21 cellular contexts compared by ENCODE assay signal in the genomic region with DNA sequence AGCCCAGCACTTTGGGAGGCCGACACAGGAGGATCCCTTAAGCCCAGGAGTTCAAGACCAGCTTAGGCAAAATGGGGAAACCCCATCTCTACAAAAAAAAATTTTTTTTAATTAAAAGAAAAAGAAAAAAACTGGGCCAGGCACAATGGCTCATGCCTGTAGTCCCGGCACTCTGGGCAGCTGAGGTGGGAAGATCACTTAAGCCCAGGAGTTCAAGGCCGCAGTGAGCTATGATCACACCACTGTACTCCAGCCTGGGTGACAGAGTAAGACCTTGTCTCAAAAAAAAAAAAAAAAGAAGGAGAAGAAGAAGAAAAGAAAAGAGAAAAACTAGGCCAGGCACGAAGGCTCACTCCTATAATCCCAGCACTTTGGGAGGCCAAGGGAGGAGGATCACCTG. TPM values are rescaled to one million over a fixed set of nuclear protein-coding genes. Genes with fewer than 3 reads are reported as not detected.
DNase-seq lines count a peak whose midpoint lies in the region; ATAC-seq and TF ChIP-seq lines count a peak whose summit lies in the region.
"Had no signal": no experiment of that assay in that cellular context is flagged by ENCODE, and none has a peak within 500 bp of the region (broad histone marks: within the 10 kb centered on the region; RNA-seq: fewer than 3 reads in every experiment).

No MANE protein-coding gene starts in this region.

- H3K27me3 Mint-ChIP-seq in CD4-positive, alpha-beta memory T cell: no peaks in the 10 kb centered on the region
- no peaks in the 10 kb centered on the region for H3K27me3 Mint-ChIP-seq in activated T-helper 17 cell treated with anti-CD3 and anti-CD28 coated beads, Interleukin-2, amount 50 U/mL, for 72 hours
- H3K27me3 Mint-ChIP-seq: CD4-positive, CD25-positive, alpha-beta regulatory T cell had no signal

- H3K9me3 Mint-ChIP-seq in CD4-positive, alpha-beta memory T cell: peaks cover 0 to 1% (median 0%) of the 10 kb centered on the region in 8 donors
- H3K9me3 Mint-ChIP-seq in activated T-helper 17 cell treated with anti-CD3 and anti-CD28 coated beads, Interleukin-2, amount 50 U/mL, for 72 hours: no peaks in the 10 kb centered on the region
- H3K9me3 Mint-ChIP-seq: CD4-positive, CD25-positive, alpha-beta regulatory T cell had no signal

- TF ChIP-seq CTCF in gastrocnemius medialis (IDR thresholded peaks at IDR 0.05 in 4 of 5, conservative IDR thresholded peaks at IDR 0.05 in 1 of 5): no peak

- H3K27ac Mint-ChIP-seq in CD4-positive, alpha-beta memory T cell: peak overlapping the region in 4 of 7 donors; percentile 47 to 70 (median 62)
- H3K27ac Mint-ChIP-seq in activated T-helper 17 cell treated with anti-CD3 and anti-CD28 coated beads, Interleukin-2, amount 50 U/mL, for 72 hours: no peak overlapping the region
- H3K27ac Mint-ChIP-seq: CD4-positive, CD25-positive, alpha-beta regulatory T cell had no signal

- H3K4me1 Mint-ChIP-seq in CD4-positive, alpha-beta memory T cell: peaks cover 29 to 80% (median 55%) of the 10 kb centered on the region in 4 donors
- peaks cover 21% of the 10 kb centered on the region for H3K4me1 Mint-ChIP-seq in activated T-helper 17 cell treated with anti-CD3 and anti-CD28 coated beads, Interleukin-2, amount 50 U/mL, for 72 hours

- no peaks in the 10 kb centered on the region for H3K9me2 ChIP-seq in GM23248 (ENCODE audit: insufficient read depth)

- no peak for DNase-seq in CD4-positive, alpha-beta memory T cell
- DNase-seq in GM23248 (no peak), gastrocnemius medialis (no peak)
- DNase-seq in activated CD4-positive, alpha-beta T cell treated with anti-CD3 and anti-CD28 coated beads for 1 hour: no peak
- no peak for DNase-seq in activated CD8-positive, alpha-beta memory T cell treated with anti-CD3 and anti-CD28 coated beads, Interleukin-2, amount 50 U/mL, for 4 hours
- DNase-seq: BE2C; CD4-positive, CD25-positive, alpha-beta regulatory T cell; DND-41; GOT3; HCEC 1CT; KG1; NCI-H1105; NCI-H146; NCI-H2029; NCI-H2227 treated with DMSO at 0.1 percent for 48 hours; NCI-H510A; NK-92 treated with Interleukin-12 subunit alpha and Interleukin-12 subunit beta, amount 100 ng/mL, for 24 hours had no signal

- POLR2A ChIA-PET in CD4-positive, alpha-beta memory T cell (lab: Charles Lee; ENCODE audit: partially characterized antibody): interaction anchor here (5.4 to 8.1 kb wide), 2 partner anchors 11 to 54 kb away, joined by 62 to 83 read pairs; partner anchors contain the start of gene UBA52

- no peaks in the 10 kb centered on the region for H3K9me3 ChIP-seq in CD4-positive, alpha-beta memory T cell (ENCODE audit: control insufficient read depth in 1 of 2, low read length in 2 of 2)
- H3K9me3 ChIP-seq in GM23248 (ENCODE audit: low read depth) (no peaks in the 10 kb centered on the region), gastrocnemius medialis (no peaks in the 10 kb centered on the region)
- H3K9me3 ChIP-seq: BE2C had no signal

- H3K79me2 ChIP-seq in GM23248 (ENCODE audit: insufficient read depth): peaks cover 91% of the 10 kb centered on the region

- no peaks in the 10 kb centered on the region for H3K27me3 ChIP-seq in CD4-positive, alpha-beta memory T cell (ENCODE audit: insufficient read depth, low read length)
- H3K27me3 ChIP-seq in GM23248 (replicated peaks; ENCODE audit: insufficient read depth) (no peaks in the 10 kb centered on the region), gastrocnemius medialis (no peaks in the 10 kb centered on the region)
- H3K27me3 ChIP-seq: BE2C had no signal

- peaks cover 25% of the 10 kb centered on the region; the same call in 1 of the 2 replicates for H3F3A ChIP-seq in GM23248 (ENCODE audit: insufficient read depth)

- H3K4me2 ChIP-seq in GM23248 (ENCODE audit: unreplicated experiment): no peak overlapping the region

- TF ChIP-seq POLR2A in gastrocnemius medialis (IDR thresholded peaks at IDR 0.05): no peak

- peak overlapping the region in 1 of 8 donors; percentile 27 for H3K4me3 Mint-ChIP-seq in CD4-positive, alpha-beta memory T cell
- H3K4me3 Mint-ChIP-seq in activated T-helper 17 cell treated with anti-CD3 and anti-CD28 coated beads, Interleukin-2, amount 50 U/mL, for 72 hours: peak overlapping the region; percentile 89

- H3K36me3 Mint-ChIP-seq in CD4-positive, alpha-beta memory T cell: peaks cover 0 to 20% of the 10 kb centered on the region in 2 donors
- H3K36me3 Mint-ChIP-seq in activated T-helper 17 cell treated with anti-CD3 and anti-CD28 coated beads, Interleukin-2, amount 50 U/mL, for 72 hours (ENCODE audit: low read depth): peaks cover 36% of the 10 kb centered on the region
- H3K36me3 Mint-ChIP-seq: CD4-positive, CD25-positive, alpha-beta regulatory T cell had no signal

- peaks cover 19% of the 10 kb centered on the region; the same call in 1 of the 2 replicates for H4K20me1 ChIP-seq in GM23248 (ENCODE audit: insufficient read depth)

- H3K4me1 ChIP-seq in CD4-positive, alpha-beta memory T cell (ENCODE audit: insufficient read depth, low read length): peaks cover 71% of the 10 kb centered on the region
- peaks cover 40% of the 10 kb centered on the region for H3K4me1 ChIP-seq in GM23248 (ENCODE audit: insufficient read depth)
- peaks cover 66 to 75% of the 10 kb centered on the region in 2 donors for H3K4me1 ChIP-seq in gastrocnemius medialis

- in situ Hi-C loops in GM23248 (cut with MboI): no loop called here
- in situ Hi-C loops in gastrocnemius medialis (cut with MboI; ENCODE audit: low sequenced_read_pairs in 4 of 4): loop anchor here in 2 of 4 donors (5.0 kb wide), 2 partner anchors 45 to 50 kb away; no protein-coding TSS in a partner anchor

- no peak overlapping the region for H3K9ac ChIP-seq in GM23248

- H3K27ac ChIP-seq in CD4-positive, alpha-beta memory T cell (ENCODE audit: low read depth, low read length): no peak overlapping the region
- H3K27ac ChIP-seq in GM23248 (peak overlapping the region; percentile 8; the same call in 1 of the 2 replicates), gastrocnemius medialis (peak overlapping the region; percentile 97 to 100 (median 98))

- no peak for ATAC-seq in activated T-helper 17 cell treated with anti-CD3 and anti-CD28 coated beads, Interleukin-2, amount 50 U/mL, for 72 hours (replicated peaks)
- ATAC-seq in gastrocnemius medialis: no peak
- ATAC-seq in GM21619 (IDR thresholded peaks at IDR 0.05; ENCODE audit: unreplicated experiment): no peak
- ATAC-seq: GM12878, Panc1 had no signal

- intact Hi-C loops in CD4-positive, alpha-beta memory T cell (cut with micrococcal nuclease): no loop called here
- intact Hi-C loops in gastrocnemius medialis (cut with DNase I; ENCODE audit: low total_unique reads): no loop called here

- 96 to 98% methylated on average over 4 of the region's 4 CpGs for WGBS in GM23248 (ENCODE audit: low coverage in 1 of 2, low lambda C conversion rate in 2 of 2, missing lambda C conversion rate in 2 of 2), 2 experiments

- no peak overlapping the region for H3K4me3 ChIP-seq in CD4-positive, alpha-beta memory T cell (ENCODE audit: low read length in 2 of 2)
- H3K4me3 ChIP-seq in GM23248 (no peak overlapping the region), gastrocnemius medialis (no peak overlapping the region)
- H3K4me3 ChIP-seq: GM12878 had no signal

- CTCF ChIA-PET in CD4-positive, alpha-beta memory T cell (lab: Charles Lee; ENCODE audit: partially characterized antibody): interaction anchor here (0.7 to 8.0 kb wide), 6 partner anchors 8 to 134 kb away, joined by 3 to 131 read pairs (median 52); partner anchors contain the start of genes REX1BD and UBA52

- H3K36me3 ChIP-seq in CD4-positive, alpha-beta memory T cell (ENCODE audit: insufficient read depth, low read length): no peaks in the 10 kb centered on the region
- H3K36me3 ChIP-seq in GM23248 (ENCODE audit: low read depth): no peaks in the 10 kb centered on the region
- H3K36me3 ChIP-seq in gastrocnemius medialis: no peaks in the 10 kb centered on the region
- H3K36me3 ChIP-seq: BE2C had no signal

- H2AFZ ChIP-seq in GM23248: no peak overlapping the region

RNA-seq across cellular contexts. Expression of gene ELL, which starts 4.3 kb away (rescaled TPM):
- total RNA-seq in CD4-positive, alpha-beta memory T cell: 10 to 100 TPM; 34.9 to 35.9 TPM
- 10 to 100 TPM in 1 of 2 donors, 1 to 10 TPM in 1; 6.5 to 16.7 TPM for polyA plus RNA-seq in CD4-positive, alpha-beta memory T cell
- total RNA-seq in GM23248 (2014; rRNA removed; shearing (Covaris generic)): 22.1 and 24.2 TPM in 2 replicates
- 16.4 and 17.1 TPM in 2 replicates for polyA plus RNA-seq in GM23248 (2016; fragmentation: Nextera tagmentation; extraction: Ambion mirVana)
- 10 to 100 TPM; 23.7 to 41.8 TPM for total RNA-seq in activated T-helper 17 cell treated with anti-CD3 and anti-CD28 coated beads, Interleukin-2, amount 50 U/mL, for 72 hours
- total RNA-seq in gastrocnemius medialis: 10 to 100 TPM; 21.8 to 30.8 (median 27.3) TPM

RNA-seq across cellular contexts. Expression of gene FKBP8, which starts 25.8 kb away (rescaled TPM):
- total RNA-seq in CD4-positive, alpha-beta memory T cell: 100 to 1,000 TPM; 231 to 249 TPM
- polyA plus RNA-seq in CD4-positive, alpha-beta memory T cell: 100 to 1,000 TPM in 1 of 2 donors, 10 to 100 TPM in 1; 82.4 to 130 TPM
- total RNA-seq in GM23248 (2014; rRNA removed; shearing (Covaris generic)): 419 and 466 TPM in 2 replicates
- 195 and 208 TPM in 2 replicates for polyA plus RNA-seq in GM23248 (2016; fragmentation: Nextera tagmentation; extraction: Ambion mirVana)
- total RNA-seq in activated T-helper 17 cell treated with anti-CD3 and anti-CD28 coated beads, Interleukin-2, amount 50 U/mL, for 72 hours: 100 to 1,000 TPM; 222 to 320 TPM
- 100 to 1,000 TPM; 157 to 195 (median 184) TPM for total RNA-seq in gastrocnemius medialis

RNA-seq across cellular contexts. Expression of gene KXD1, which starts 40.1 kb away (rescaled TPM):
- 10 to 100 TPM; 95.3 to 95.6 TPM for total RNA-seq in CD4-positive, alpha-beta memory T cell
- 10 to 100 TPM; 88.8 to 94.3 TPM for polyA plus RNA-seq in CD4-positive, alpha-beta memory T cell
- 91.2 and 110 TPM in 2 replicates for total RNA-seq in GM23248 (2014; rRNA removed; shearing (Covaris generic))
- polyA plus RNA-seq in GM23248 (2016; fragmentation: Nextera tagmentation; extraction: Ambion mirVana): 129 and 135 TPM in 2 replicates
- total RNA-seq in activated T-helper 17 cell treated with anti-CD3 and anti-CD28 coated beads, Interleukin-2, amount 50 U/mL, for 72 hours: 100 to 1,000 TPM; 116 to 118 TPM
- 100 to 1,000 TPM in 3 of 4 donors, 10 to 100 TPM in 1; 97.1 to 155 (median 106) TPM for total RNA-seq in gastrocnemius medialis

RNA-seq across cellular contexts. Expression of gene UBA52, which starts 54.1 kb away (rescaled TPM):
- total RNA-seq in CD4-positive, alpha-beta memory T cell: 1,000 to 10,000 TPM; 1,962 to 1,978 TPM
- polyA plus RNA-seq in CD4-positive, alpha-beta memory T cell: 1,000 to 10,000 TPM; 1,135 to 1,692 TPM
- total RNA-seq in GM23248 (2014; rRNA removed; shearing (Covaris generic)): 647 and 755 TPM in 2 replicates
- polyA plus RNA-seq in GM23248 (2016; fragmentation: Nextera tagmentation; extraction: Ambion mirVana): 708 and 711 TPM in 2 replicates
- 1,000 to 10,000 TPM; 1,569 to 1,681 TPM for total RNA-seq in activated T-helper 17 cell treated with anti-CD3 and anti-CD28 coated beads, Interleukin-2, amount 50 U/mL, for 72 hours
- 100 to 1,000 TPM; 512 to 719 (median 537) TPM for total RNA-seq in gastrocnemius medialis
